27 cellular contexts compared by ENCODE assay signal in the genomic region with DNA sequence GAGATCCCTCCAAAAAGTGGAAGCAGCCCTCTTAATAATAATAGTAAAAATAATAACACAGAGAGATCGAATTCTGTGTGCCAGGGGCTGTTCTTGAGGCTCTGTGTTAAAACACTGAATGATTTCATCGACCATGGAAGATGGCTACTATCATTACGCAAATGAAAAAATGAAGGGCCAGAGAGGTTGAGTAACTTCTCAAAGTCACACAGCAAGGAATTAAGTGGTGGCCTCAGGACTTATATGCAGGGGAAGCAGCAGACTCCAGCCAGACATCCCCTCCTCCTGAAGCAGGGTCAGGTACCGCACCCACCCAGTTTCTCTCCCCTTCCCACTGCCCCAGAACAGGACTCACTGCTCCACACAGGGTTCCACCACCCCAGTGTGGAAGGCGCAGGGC.
"Had no signal": no experiment of that assay in that cellular context is flagged by ENCODE, and none has a peak within 500 bp of the region (broad histone marks: within the 10 kb centered on the region; RNA-seq: fewer than 3 reads in every experiment).

No MANE protein-coding gene starts in this region.

- H3K9me3 ChIP-seq: ascending aorta had no signal

- H3K4me1 ChIP-seq: ascending aorta had no signal

- H3K27ac ChIP-seq: ascending aorta, cardiac muscle cell, VCaP had no signal

- H3K36me3 ChIP-seq: ascending aorta, cardiac muscle cell had no signal

- H3K4me3 ChIP-seq: ascending aorta, cardiac muscle cell had no signal

- H3K27me3 ChIP-seq: ascending aorta, cardiac muscle cell had no signal

- DNase-seq: activated B cell treated with CpG ODN at 0.5 μM for 24 hours; activated CD4-positive, alpha-beta memory T cell treated with anti-CD3 and anti-CD28 coated beads for 36 hours; activated CD4-positive, alpha-beta T cell treated with anti-CD3 and anti-CD28 coated beads for 4 hours; activated CD4-positive, alpha-beta T cell treated with anti-CD3 and anti-CD28 coated beads, Interleukin-2, amount 10 ng/mL, durations not matched to agents 24 days and 14 days; activated CD4-positive, alpha-beta T cell treated with anti-CD3 and anti-CD28 coated beads, Interleukin-2, amount 50 U/mL, for 1 hour; activated CD4-positive, alpha-beta T cell treated with anti-CD3 and anti-CD28 coated beads, Interleukin-2, amount 50 U/mL, for 4 hours; activated CD4-positive, CD25-positive, alpha-beta regulatory T cell treated with anti-CD3 and anti-CD28 coated beads, Interleukin-2, amount 50 U/mL, for 72 hours; activated CD8-positive, alpha-beta memory T cell treated with anti-CD3 and anti-CD28 coated beads, Interleukin-2, amount 50 U/mL, for 48 hours; activated CD8-positive, alpha-beta T cell treated with anti-CD3 and anti-CD28 coated beads for 36 hours; activated effector memory CD4-positive, alpha-beta T cell treated with Interleukin-2 at 50 U/mL for 16 hours; activated gamma-delta T cell; activated naive CD4-positive, alpha-beta T cell treated with anti-CD3 and anti-CD28 coated beads, Interleukin-2, amount 10 ng/mL, durations not matched to agents 7 days and 5 days; activated naive CD4-positive, alpha-beta T cell treated with Interleukin-2 at 50 U/mL for 16 hours; activated naive CD8-positive, alpha-beta T cell treated with anti-CD3 and anti-CD28 coated beads, Interleukin-2, amount 10 ng/mL, durations not matched to agents 7 days and 5 days; activated naive CD8-positive, alpha-beta T cell treated with anti-CD3 and anti-CD28 coated beads, Interleukin-2, amount 50 U/mL, for 24 hours; activated T-cell treated with anti-CD3 and anti-CD28 coated beads, Interleukin-2, amount 50 U/mL, for 24 hours; activated T-cell treated with anti-CD3 and anti-CD28 coated beads, Interleukin-2, amount 50 U/mL, for 48 hours; amygdala; anterior cingulate cortex; caudate nucleus; cerebellar nuclear complex; T-helper 1 cell; T-helper 2 cell; T-helper 9 cell had no signal
